Comparison of ENCODE assay signal across 18 cellular contexts in genomic region chr16:73037845-73038570, GRCh38. TPM values are rescaled to one million over a fixed set of nuclear protein-coding genes. Genes with fewer than 3 reads are reported as not detected.
DNase-seq lines count a peak whose midpoint lies in the region; ATAC-seq and TF ChIP-seq lines count a peak whose summit lies in the region.
"Had no signal": no experiment of that assay in that cellular context is flagged by ENCODE, and none has a peak within 500 bp of the region (broad histone marks: within the 10 kb centered on the region; RNA-seq: fewer than 3 reads in every experiment).

No MANE protein-coding gene starts in this region.

- H3K79me2 ChIP-seq in neural progenitor cell (ENCODE audit: low read depth), result no peaks in the 10 kb centered on the region

- TF ChIP-seq CTCF in left ventricle myocardium inferior (IDR thresholded peaks at IDR 0.05; ENCODE audit: borderline replicate concordance), result no peak
- TF ChIP-seq CTCF in neural progenitor cell (IDR thresholded peaks at IDR 0.05), result no peak
- TF ChIP-seq CTCF in upper lobe of left lung (IDR thresholded peaks at IDR 0.05), result no peak

- peaks cover 62% of the 10 kb centered on the region for H4K20me1 ChIP-seq in neural progenitor cell (ENCODE audit: low read depth)

- H3K9me3 ChIP-seq in left ventricle myocardium inferior (replicated peaks) (no peaks in the 10 kb centered on the region), neural progenitor cell (ENCODE audit: low read depth) (no peaks in the 10 kb centered on the region), upper lobe of left lung (no peaks in the 10 kb centered on the region)
- H3K9me3 ChIP-seq: neutrophil had no signal

- H3K9me3 Mint-ChIP-seq in neural progenitor cell, result no peaks in the 10 kb centered on the region
- H3K9me3 Mint-ChIP-seq: CD14-positive monocyte had no signal

- no peak overlapping the region for H3K9ac ChIP-seq in neural progenitor cell

- H3K4me1 ChIP-seq in left ventricle myocardium inferior (peaks cover 74% of the 10 kb centered on the region), neural progenitor cell (peaks cover 70% of the 10 kb centered on the region), upper lobe of left lung (peaks cover 29 to 53% (median 35%) of the 10 kb centered on the region in 4 donors)

- H3K4me2 ChIP-seq in neural progenitor cell, result peak overlapping the region; percentile 79

- H3K27me3 ChIP-seq in left ventricle myocardium inferior (ENCODE audit: low read depth), result no peaks in the 10 kb centered on the region
- peaks cover 89% of the 10 kb centered on the region for H3K27me3 ChIP-seq in neural progenitor cell
- H3K27me3 ChIP-seq in upper lobe of left lung, result no peaks in the 10 kb centered on the region

- ATAC-seq in Right ventricle myocardium superior (ENCODE audit: poor library complexity) (no peak), upper lobe of left lung (ENCODE audit: low FRiP score in 2 of 2) (no peak)
- ATAC-seq: esophagus mucosa had no signal

- in situ Hi-C loops in ACHN (cut with HindIII; ENCODE audit: low pct_ligation_motif_present, low pct_unique_long_range_greater_than_20kb, low sequenced_read_pairs), result no loop called here

- peaks cover 2% of the 10 kb centered on the region for H3K27me3 Mint-ChIP-seq in neural progenitor cell (ENCODE audit: insufficient read depth, low read depth)

- peaks cover 52% of the 10 kb centered on the region for H3F3A ChIP-seq in neural progenitor cell (ENCODE audit: low read depth)

- no peak for TF ChIP-seq POLR2A in upper lobe of left lung (IDR thresholded peaks at IDR 0.05)

- no peak overlapping the region for H2AFZ ChIP-seq in neural progenitor cell (replicated peaks)

- H3K4me1 Mint-ChIP-seq in neural progenitor cell, result peaks cover 85% of the 10 kb centered on the region

- H3K27ac Mint-ChIP-seq in neural progenitor cell, result peak overlapping the region; percentile 99
- H3K27ac Mint-ChIP-seq: CD14-positive monocyte had no signal

- H3K4me3 ChIP-seq in left ventricle myocardium inferior (peak overlapping the region; percentile 22), neural progenitor cell (no peak overlapping the region), upper lobe of left lung (no peak overlapping the region)

- 79 to 83% methylated on average over 14 of the region's 14 CpGs for WGBS in upper lobe of left lung, 2 donors

- intact Hi-C loops in left ventricle myocardium inferior (cut with micrococcal nuclease) (no loop called here), Right ventricle myocardium superior (cut with DNase I) (no loop called here)

- H3K36me3 ChIP-seq in left ventricle myocardium inferior, result no peaks in the 10 kb centered on the region
- H3K36me3 ChIP-seq in neural progenitor cell, result no peaks in the 10 kb centered on the region
- no peaks in the 10 kb centered on the region for H3K36me3 ChIP-seq in upper lobe of left lung
- H3K36me3 ChIP-seq: neutrophil had no signal

- DNase-seq in left ventricle myocardium inferior (no peak), Right ventricle myocardium superior (no peak), caudate nucleus (lab: John Stamatoyannopoulos, UW) (no peak), neural progenitor cell (ENCODE audit: low spot score) (peak; percentile 45), upper lobe of left lung (no peak), NCI-H69 (lab: John Stamatoyannopoulos, UW) (no peak), ACHN (no peak)
- no peak for DNase-seq in activated CD8-positive, alpha-beta memory T cell treated with anti-CD3 and anti-CD28 coated beads, Interleukin-2, amount 50 U/mL, for 48 hours
- DNase-seq: 8988T; activated naive CD4-positive, alpha-beta T cell treated with Interleukin-2 at 50 U/mL for 16 hours; Karpas-422; mammary epithelial cell; NCI-H1105; NCI-H526 treated with DMSO at 0.1 percent for 48 hours; stimulated activated CD4-positive, alpha-beta T cell treated with anti-CD3 and anti-CD28 coated beads, Interleukin-4, amount 100 ng/mL, for 1 hour had no signal

- H3K27ac ChIP-seq in left ventricle myocardium inferior (replicated peaks) (peak overlapping the region; percentile 67), caudate nucleus (ENCODE audit: low read depth, low read length) (peak overlapping the region; percentile 52), neural progenitor cell (no peak overlapping the region), upper lobe of left lung (peak overlapping the region in 3 of 4 donors; percentile 10 to 55 (median 13))
- H3K27ac ChIP-seq: neutrophil had no signal

- no peak for TF ChIP-seq EP300 in upper lobe of left lung (IDR thresholded peaks at IDR 0.05)

- H3K4me3 Mint-ChIP-seq in neural progenitor cell, result peak overlapping the region; percentile 81

- peaks cover 3% of the 10 kb centered on the region for H3K36me3 Mint-ChIP-seq in neural progenitor cell

RNA-seq across cellular contexts. Expression of gene ZFHX3, which starts 9.9 kb away (rescaled TPM):
- total RNA-seq in left ventricle myocardium inferior, result 9.6 TPM
- total RNA-seq in Right ventricle myocardium superior, result 8.3 TPM
- 1.5 and 2.4 TPM in 2 replicates for total RNA-seq in neural progenitor cell (ENCODE audit: low replicate concordance)
- 10 to 100 TPM; 22.4 to 40.3 (median 27.0) TPM for total RNA-seq in upper lobe of left lung
